2 cellular contexts compared by ENCODE assay signal in the genomic region with DNA sequence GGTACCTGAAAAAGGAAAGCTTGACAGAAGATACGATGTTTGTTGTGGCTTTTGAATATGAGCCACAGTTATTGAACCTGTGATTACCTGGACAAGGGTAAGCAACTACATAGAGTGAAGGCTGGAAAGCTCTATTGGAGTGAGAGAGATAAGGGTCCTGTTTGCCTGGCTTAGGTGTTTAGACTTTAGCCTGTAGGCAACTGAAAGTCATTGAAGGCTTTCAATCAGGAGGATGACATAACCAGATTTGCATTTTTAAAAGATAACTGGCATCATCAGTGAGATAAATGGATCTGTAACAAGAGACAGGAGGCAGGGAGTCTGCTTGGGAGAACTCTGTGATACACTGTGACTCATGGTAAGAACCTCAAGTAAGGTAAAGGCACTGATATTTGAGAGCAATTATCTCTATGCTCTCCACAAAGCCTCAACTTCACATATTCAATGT.
TF ChIP-seq lines count a peak whose summit lies in the region.

No MANE protein-coding gene starts in this region.

TF ChIP-seq in K562, 482 proteins besides CTCF, POLR2A, EP300 and RAD21 (continued from another document):
- TF ChIP-seq NFIX (CRISPR knock-in tag; IDR thresholded peaks at IDR 0.05; ENCODE audit: low read depth) (no peak), SETDB1 (IDR thresholded peaks at IDR 0.05; ENCODE audit: low read length) (no peak), ZNF143 (CRISPR knock-in tag; IDR thresholded peaks at IDR 0.05) (no peak), MEIS2 (IDR thresholded peaks at IDR 0.05; ENCODE audit: partially characterized antibody) (peak; percentile 55), RFX1 (IDR thresholded peaks at IDR 0.05) (no peak)
- TF ChIP-seq, protein P1, sequence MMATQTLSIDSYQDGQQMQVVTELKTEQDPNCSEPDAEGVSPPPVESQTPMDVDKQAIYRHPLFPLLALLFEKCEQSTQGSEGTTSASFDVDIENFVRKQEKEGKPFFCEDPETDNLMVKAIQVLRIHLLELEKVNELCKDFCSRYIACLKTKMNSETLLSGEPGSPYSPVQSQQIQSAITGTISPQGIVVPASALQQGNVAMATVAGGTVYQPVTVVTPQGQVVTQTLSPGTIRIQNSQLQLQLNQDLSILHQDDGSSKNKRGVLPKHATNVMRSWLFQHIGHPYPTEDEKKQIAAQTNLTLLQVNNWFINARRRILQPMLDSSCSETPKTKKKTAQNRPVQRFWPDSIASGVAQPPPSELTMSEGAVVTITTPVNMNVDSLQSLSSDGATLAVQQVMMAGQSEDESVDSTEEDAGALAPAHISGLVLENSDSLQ (IDR thresholded peaks at IDR 0.05): peak; percentile 35; the same call in 1 of the 2 replicates

TF ChIP-seq in liver, 16 proteins besides CTCF, POLR2A, EP300 and RAD21 (continued from another document):
- TF ChIP-seq, protein P2, sequence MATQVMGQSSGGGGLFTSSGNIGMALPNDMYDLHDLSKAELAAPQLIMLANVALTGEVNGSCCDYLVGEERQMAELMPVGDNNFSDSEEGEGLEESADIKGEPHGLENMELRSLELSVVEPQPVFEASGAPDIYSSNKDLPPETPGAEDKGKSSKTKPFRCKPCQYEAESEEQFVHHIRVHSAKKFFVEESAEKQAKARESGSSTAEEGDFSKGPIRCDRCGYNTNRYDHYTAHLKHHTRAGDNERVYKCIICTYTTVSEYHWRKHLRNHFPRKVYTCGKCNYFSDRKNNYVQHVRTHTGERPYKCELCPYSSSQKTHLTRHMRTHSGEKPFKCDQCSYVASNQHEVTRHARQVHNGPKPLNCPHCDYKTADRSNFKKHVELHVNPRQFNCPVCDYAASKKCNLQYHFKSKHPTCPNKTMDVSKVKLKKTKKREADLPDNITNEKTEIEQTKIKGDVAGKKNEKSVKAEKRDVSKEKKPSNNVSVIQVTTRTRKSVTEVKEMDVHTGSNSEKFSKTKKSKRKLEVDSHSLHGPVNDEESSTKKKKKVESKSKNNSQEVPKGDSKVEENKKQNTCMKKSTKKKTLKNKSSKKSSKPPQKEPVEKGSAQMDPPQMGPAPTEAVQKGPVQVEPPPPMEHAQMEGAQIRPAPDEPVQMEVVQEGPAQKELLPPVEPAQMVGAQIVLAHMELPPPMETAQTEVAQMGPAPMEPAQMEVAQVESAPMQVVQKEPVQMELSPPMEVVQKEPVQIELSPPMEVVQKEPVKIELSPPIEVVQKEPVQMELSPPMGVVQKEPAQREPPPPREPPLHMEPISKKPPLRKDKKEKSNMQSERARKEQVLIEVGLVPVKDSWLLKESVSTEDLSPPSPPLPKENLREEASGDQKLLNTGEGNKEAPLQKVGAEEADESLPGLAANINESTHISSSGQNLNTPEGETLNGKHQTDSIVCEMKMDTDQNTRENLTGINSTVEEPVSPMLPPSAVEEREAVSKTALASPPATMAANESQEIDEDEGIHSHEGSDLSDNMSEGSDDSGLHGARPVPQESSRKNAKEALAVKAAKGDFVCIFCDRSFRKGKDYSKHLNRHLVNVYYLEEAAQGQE (IDR thresholded peaks at IDR 0.05): peak; percentile 57
- TF ChIP-seq GABPA (IDR thresholded peaks at IDR 0.05 in 1 of 2, conservative IDR thresholded peaks at IDR 0.05 in 1 of 2): no peak
- TF ChIP-seq SP1 (IDR thresholded peaks at IDR 0.05): peak; percentile 56
- peak in 1 of 2 donors; percentile 18 for TF ChIP-seq EGR1 (IDR thresholded peaks at IDR 0.05; ENCODE audit: low read depth in 2 of 2)
- TF ChIP-seq, protein P3, sequence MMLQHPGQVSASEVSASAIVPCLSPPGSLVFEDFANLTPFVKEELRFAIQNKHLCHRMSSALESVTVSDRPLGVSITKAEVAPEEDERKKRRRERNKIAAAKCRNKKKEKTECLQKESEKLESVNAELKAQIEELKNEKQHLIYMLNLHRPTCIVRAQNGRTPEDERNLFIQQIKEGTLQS (IDR thresholded peaks at IDR 0.05): no peak
- TF ChIP-seq NR2F2 (IDR thresholded peaks at IDR 0.05): no peak
- TF ChIP-seq RXRA (IDR thresholded peaks at IDR 0.05): peak; percentile 27 to 67
- TF ChIP-seq JUND (IDR thresholded peaks at IDR 0.05): peak; percentile 46 to 62
- peak; percentile 19 for TF ChIP-seq FOXA2 (IDR thresholded peaks at IDR 0.05)
- TF ChIP-seq, protein P4, sequence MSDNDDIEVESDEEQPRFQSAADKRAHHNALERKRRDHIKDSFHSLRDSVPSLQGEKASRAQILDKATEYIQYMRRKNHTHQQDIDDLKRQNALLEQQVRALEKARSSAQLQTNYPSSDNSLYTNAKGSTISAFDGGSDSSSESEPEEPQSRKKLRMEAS (IDR thresholded peaks at IDR 0.05): peak; percentile 53
